6 cellular contexts compared by ENCODE assay signal in the genomic region with DNA sequence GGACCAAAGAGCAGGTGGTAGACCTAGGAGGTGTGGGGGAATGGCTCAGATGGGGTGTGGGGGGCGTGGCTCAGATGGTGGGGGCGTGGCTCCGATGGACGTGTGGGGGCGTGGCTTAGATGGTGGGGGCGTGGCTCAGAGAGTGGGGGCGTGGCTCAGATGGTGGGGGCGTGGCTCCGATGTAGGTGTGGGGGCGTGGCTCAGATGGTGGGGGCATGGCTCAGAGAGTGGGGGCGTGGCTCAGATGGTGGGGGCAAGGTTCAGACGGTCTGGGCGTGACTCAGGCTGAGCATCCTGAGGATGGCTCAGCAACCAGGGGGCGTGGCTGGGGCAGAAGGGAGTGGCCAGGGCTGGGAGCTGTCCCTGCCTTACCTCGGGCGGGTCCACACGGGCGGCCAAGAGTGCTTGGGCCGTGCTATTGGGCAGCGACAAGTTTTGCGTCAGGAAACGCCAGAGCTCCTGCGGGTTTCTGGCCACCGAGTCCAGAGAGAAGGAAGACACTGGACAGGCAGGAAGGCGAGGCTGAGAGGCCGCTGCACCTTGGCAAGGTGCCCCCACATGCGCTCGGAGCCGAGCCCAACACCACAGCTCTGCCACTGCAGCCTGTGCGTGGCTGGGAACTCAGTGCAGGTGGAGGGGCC. TPM values are rescaled to one million over a fixed set of nuclear protein-coding genes. Genes with fewer than 3 reads are reported as not detected.
A peak's percentile ranks its signal among the peaks of the same experiment; 100 is the strongest.
DNase-seq lines count a peak whose midpoint lies in the region; ATAC-seq lines count a peak whose summit lies in the region.

No MANE protein-coding gene starts in this region.

- H3K27ac Mint-ChIP-seq in memory B cell: no peak overlapping the region

- no peak overlapping the region for H3K4me3 Mint-ChIP-seq in memory B cell

- ATAC-seq in memory B cell (ENCODE audit: low read depth) (peak; percentile 36), GM21367 (IDR thresholded peaks at IDR 0.05; ENCODE audit: unreplicated experiment) (no peak)

- H3K4me1 Mint-ChIP-seq in memory B cell: peaks cover 12% of the 10 kb centered on the region

- DNase-seq in DMS153 (lab: John Stamatoyannopoulos, UW): peak; percentile 79
- DNase-seq in NCI-H774 (lab: John Stamatoyannopoulos, UW): peak; percentile 85
- DNase-seq in activated naive CD4-positive, alpha-beta T cell (lab: John Stamatoyannopoulos, UW): peak in 3 of 4 experiments; percentile 33 to 61 (median 55)
- no peak for DNase-seq in memory B cell (ENCODE audit: low spot score in 2 of 2)
- no peak for DNase-seq in mesenteric fat pad (ENCODE audit: low spot score)

- no peaks in the 10 kb centered on the region for H3K27me3 Mint-ChIP-seq in memory B cell

- no peaks in the 10 kb centered on the region for H3K9me3 Mint-ChIP-seq in memory B cell

- H3K36me3 Mint-ChIP-seq in memory B cell: peaks cover 4% of the 10 kb centered on the region

RNA-seq across cellular contexts. Expression of gene ABCA2, which starts 5.9 kb away (rescaled TPM):
- total RNA-seq in mesenteric fat pad: 47.2 TPM

RNA-seq across cellular contexts. Expression of gene FUT7, which starts 9.8 kb away (rescaled TPM):
- 0.55 TPM for total RNA-seq in mesenteric fat pad

RNA-seq across cellular contexts. Expression of gene NPDC1, which starts 23.9 kb away (rescaled TPM):
- total RNA-seq in mesenteric fat pad: 95.3 TPM

RNA-seq across cellular contexts. Expression of gene CLIC3, which starts 25.7 kb away (rescaled TPM):
- total RNA-seq in mesenteric fat pad: 1.6 TPM

RNA-seq across cellular contexts. Expression of gene PAXX, which starts 29.9 kb away (rescaled TPM):
- total RNA-seq in mesenteric fat pad: 29.4 TPM

Comparison
In these comparisons a context has a peak if more than half of its experiments do, and no peak if none do; other contexts are left out.
1. DNase-seq: peak in DMS153 (single experiment), NCI-H774 (single experiment) and activated naive CD4-positive, alpha-beta T cell (3 of 4); none in memory B cell (0 of 2) and mesenteric fat pad (single experiment).